In genomic region chr18:11852048-11852341, GRCh38 we compare ENCODE assay signal across 8 cellular contexts. TPM values are rescaled to one million over a fixed set of nuclear protein-coding genes. Genes with fewer than 3 reads are reported as not detected.
DNase-seq lines count a peak whose midpoint lies in the region; ATAC-seq and TF ChIP-seq lines count a peak whose summit lies in the region.

No MANE protein-coding gene starts in this region.

- H3K27me3 ChIP-seq in CD8-positive, alpha-beta memory T cell (ENCODE audit: insufficient read depth, low read length, poor library complexity, severe bottlenecking): no peaks in the 10 kb centered on the region
- H3K27me3 ChIP-seq in PC-9 (ENCODE audit: insufficient read depth, low read depth) (no peaks in the 10 kb centered on the region), ovary (no peaks in the 10 kb centered on the region)

- TF ChIP-seq EP300 in ovary (IDR thresholded peaks at IDR 0.05): no peak

- 0 to 2% (median 1%) methylated on average over 9 of the region's 9 CpGs for WGBS in ovary, 3 donors

- peaks cover 10% of the 10 kb centered on the region; the same call in 1 of the 2 replicates for H4K20me1 ChIP-seq in PC-9 (ENCODE audit: insufficient read depth)

- peaks cover 22% of the 10 kb centered on the region for H3K4me1 ChIP-seq in CD8-positive, alpha-beta memory T cell (ENCODE audit: insufficient read depth, low read length)
- peaks cover 46% of the 10 kb centered on the region for H3K4me1 ChIP-seq in PC-9 (replicated peaks; ENCODE audit: insufficient read depth)
- H3K4me1 ChIP-seq in ovary (ENCODE audit: insufficient read depth): peaks cover 2% of the 10 kb centered on the region

- no peaks in the 10 kb centered on the region for H3K9me2 ChIP-seq in PC-9 (ENCODE audit: insufficient read depth)

- H3K4me2 ChIP-seq in PC-9: peak overlapping the region; percentile 100

- no peaks in the 10 kb centered on the region for H3K9me3 ChIP-seq in CD8-positive, alpha-beta memory T cell (ENCODE audit: low read length)
- H3K9me3 ChIP-seq in PC-9 (ENCODE audit: insufficient read depth, low read depth) (no peaks in the 10 kb centered on the region), ovary (no peaks in the 10 kb centered on the region)

- intact Hi-C loops in PC-9 (cut with micrococcal nuclease; ENCODE audit: unreplicated experiment): no loop called here
- intact Hi-C loops in ovary (cut with DNase I): no loop called here

- peak overlapping the region; percentile 97 to 100 (median 100) for H3K27ac Mint-ChIP-seq in CD8-positive, alpha-beta memory T cell

- no TSS peak for BruUV-seq in PC-9 (replicated peaks; lab: Mats Ljungman, UMichigan)

- CTCF ChIA-PET in CD8-positive, alpha-beta memory T cell (lab: Charles Lee): interaction anchor here (1.6 kb wide), 1 partner anchor 187 kb away, joined by 3 read pairs; no protein-coding TSS in a partner anchor
- CTCF ChIA-PET in PC-9 (lab: Charles Lee): no interaction called here

- POLR2A ChIA-PET in CD8-positive, alpha-beta memory T cell (lab: Charles Lee): interaction anchor here (0.6 to 1.3 kb wide), 3 partner anchors 55 to 1278 kb away, joined by 4 to 10 read pairs (median 5); partner anchors contain the start of gene MPPE1
- POLR2A ChIA-PET in PC-9 (lab: Charles Lee; ENCODE audit: unreplicated experiment): no interaction called here

- TF ChIP-seq CTCF in PC-9 (conservative IDR thresholded peaks at IDR 0.05): no peak
- TF ChIP-seq CTCF in epithelial cell of esophagus (IDR thresholded peaks at IDR 0.05; ENCODE audit: insufficient read depth, low read depth, low read length, missing control alignments): no peak
- no peak for TF ChIP-seq CTCF in ovary (IDR thresholded peaks at IDR 0.05)

- peaks cover 34 to 64% (median 54%) of the 10 kb centered on the region in 3 donors for H3K4me1 Mint-ChIP-seq in CD8-positive, alpha-beta memory T cell

- peaks cover 47% of the 10 kb centered on the region for H3F3A ChIP-seq in PC-9 (ENCODE audit: insufficient read depth, low read depth)

- no peak for TF ChIP-seq POLR2A in ovary (IDR thresholded peaks at IDR 0.05)

- peaks cover 0 to 34% (median 0%) of the 10 kb centered on the region in 3 donors for H3K36me3 Mint-ChIP-seq in CD8-positive, alpha-beta memory T cell

- peak overlapping the region; percentile 99 to 100 (median 100) for H3K4me3 Mint-ChIP-seq in CD8-positive, alpha-beta memory T cell

- DNase-seq in CD8-positive, alpha-beta memory T cell: peak in 2 of 5 donors; percentile 40 to 58
- DNase-seq in PC-9 (no peak), epithelial cell of esophagus (ENCODE audit: low read depth) (no peak), ovary (no peak), nucleus accumbens (lab: John Stamatoyannopoulos, UW) (no peak), NCI-H510A (lab: John Stamatoyannopoulos, UW) (no peak)

- no peaks in the 10 kb centered on the region for H3K9me3 Mint-ChIP-seq in CD8-positive, alpha-beta memory T cell

- H3K79me2 ChIP-seq in PC-9 (ENCODE audit: low read depth): peaks cover 45% of the 10 kb centered on the region

- H3K27ac ChIP-seq in CD8-positive, alpha-beta memory T cell (ENCODE audit: low read depth, low read length): peak overlapping the region; percentile 97
- H3K27ac ChIP-seq in PC-9: peak overlapping the region; percentile 83
- peak overlapping the region in 1 of 2 donors; percentile 86 for H3K27ac ChIP-seq in ovary

- H3K27me3 Mint-ChIP-seq in CD8-positive, alpha-beta memory T cell: peaks cover 0 to 3% of the 10 kb centered on the region in 2 donors

- H2AFZ ChIP-seq in PC-9: peak overlapping the region; percentile 55; the same call in 1 of the 2 replicates

- peak overlapping the region; percentile 99 for H3K4me3 ChIP-seq in CD8-positive, alpha-beta memory T cell (ENCODE audit: low read length)
- peak overlapping the region; percentile 98 for H3K4me3 ChIP-seq in PC-9
- H3K4me3 ChIP-seq in epithelial cell of esophagus (ENCODE audit: low read length): peak overlapping the region; percentile 96
- H3K4me3 ChIP-seq in ovary: peak overlapping the region; percentile 53

- no peaks in the 10 kb centered on the region for H3K36me3 ChIP-seq in CD8-positive, alpha-beta memory T cell (ENCODE audit: insufficient read depth, low read length)
- H3K36me3 ChIP-seq in PC-9 (ENCODE audit: low read depth) (no peaks in the 10 kb centered on the region), ovary (no peaks in the 10 kb centered on the region)

- ATAC-seq in HG03378 (IDR thresholded peaks at IDR 0.05; ENCODE audit: unreplicated experiment) (no peak), HG03045 (IDR thresholded peaks at IDR 0.05; ENCODE audit: unreplicated experiment) (no peak)

RNA-seq across cellular contexts. Expression of gene CHMP1B, which starts 0.8 kb away (rescaled TPM):
- total RNA-seq in CD8-positive, alpha-beta memory T cell: 10 to 100 TPM; 24.5 to 24.9 TPM
- polyA plus RNA-seq in CD8-positive, alpha-beta memory T cell: 55.2 TPM
- 68.0 and 73.6 TPM in 2 replicates for total RNA-seq in PC-9 (2021)
- total RNA-seq in ovary: 10 to 100 TPM; 21.8 to 58.0 (median 33.0) TPM
- polyA plus RNA-seq in ovary: 10 to 100 TPM; 31.9 to 32.8 TPM

RNA-seq across cellular contexts. Expression of gene MPPE1, which starts 56.1 kb away (rescaled TPM):
- total RNA-seq in CD8-positive, alpha-beta memory T cell: 10 to 100 TPM; 32.3 to 37.7 TPM
- 44.0 TPM for polyA plus RNA-seq in CD8-positive, alpha-beta memory T cell
- total RNA-seq in PC-9 (2021) (40.7 and 54.9 TPM in 2 replicates), ovary (10 to 100 TPM; 19.9 to 38.0 (median 25.5) TPM)
- polyA plus RNA-seq in ovary: 10 to 100 TPM; 22.7 to 29.8 TPM
